In the genomic region with DNA sequence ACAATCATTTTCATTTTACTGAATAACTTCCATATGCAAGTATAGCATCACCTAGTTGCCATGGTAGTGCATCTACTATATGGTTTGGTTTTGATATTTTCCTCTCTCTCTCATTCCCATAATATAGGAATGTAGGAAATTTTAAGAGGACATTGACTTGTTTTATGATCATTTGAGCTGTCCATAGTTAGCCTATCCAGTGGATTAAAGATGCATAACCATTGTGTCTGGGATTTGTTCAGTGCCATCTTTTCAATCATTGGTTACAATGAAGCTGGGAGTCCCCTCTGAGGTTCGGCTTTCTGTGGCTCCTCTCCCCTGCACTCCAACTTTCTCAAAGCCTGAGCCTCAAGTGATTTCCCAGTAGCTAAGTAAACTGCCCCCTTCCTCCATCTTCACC, we compare ENCODE assay signal across 16 cellular contexts.
DNase-seq lines count a peak whose midpoint lies in the region; ATAC-seq and TF ChIP-seq lines count a peak whose summit lies in the region.
"Had no signal": no experiment of that assay in that cellular context is flagged by ENCODE, and none has a peak within 500 bp of the region (broad histone marks: within the 10 kb centered on the region; RNA-seq: fewer than 3 reads in every experiment).

No MANE protein-coding gene starts in this region.

- H3K27me3 ChIP-seq in PC-3 (ENCODE audit: low read length) (no peaks in the 10 kb centered on the region), esophagus squamous epithelium (peaks cover 0 to 15% (median 0%) of the 10 kb centered on the region in 4 donors), smooth muscle cell (ENCODE audit: low read depth) (no peaks in the 10 kb centered on the region), uterus (no peaks in the 10 kb centered on the region)
- H3K27me3 ChIP-seq: ascending aorta, pancreas had no signal

- H3K4me1 ChIP-seq in PC-3 (ENCODE audit: insufficient read depth, low read length) (peaks cover 37% of the 10 kb centered on the region), esophagus squamous epithelium (peaks cover 0 to 52% (median 23%) of the 10 kb centered on the region in 3 donors), smooth muscle cell (ENCODE audit: low read depth) (peaks cover 7% of the 10 kb centered on the region), uterus (no peaks in the 10 kb centered on the region)

- H3K4me3 ChIP-seq in PC-3 (ENCODE audit: low read length) (no peak overlapping the region), esophagus squamous epithelium (no peak overlapping the region), smooth muscle cell (no peak overlapping the region), uterus (no peak overlapping the region)
- H3K4me3 ChIP-seq: ascending aorta, pancreas had no signal

- peaks cover 26% of the 10 kb centered on the region for H3K36me3 Mint-ChIP-seq in activated CD4-positive, alpha-beta T cell treated with anti-CD3 and anti-CD28 coated beads, Interleukin-2, amount 10 ng/mL, durations not matched to agents 7 days and 5 days (ENCODE audit: low read depth)
- H3K36me3 Mint-ChIP-seq: WTC11 had no signal

- no peaks in the 10 kb centered on the region for H3K9me3 ChIP-seq in PC-3 (ENCODE audit: low read length)
- no peaks in the 10 kb centered on the region for H3K9me3 ChIP-seq in esophagus squamous epithelium
- no peaks in the 10 kb centered on the region for H3K9me3 ChIP-seq in smooth muscle cell (replicated peaks; ENCODE audit: low read depth)
- no peaks in the 10 kb centered on the region for H3K9me3 ChIP-seq in uterus
- H3K9me3 ChIP-seq: ascending aorta, pancreas had no signal

- H3K79me2 ChIP-seq in PC-3 (ENCODE audit: low read length) (no peaks in the 10 kb centered on the region), smooth muscle cell (ENCODE audit: low read depth) (peaks cover 28% of the 10 kb centered on the region)

- CTCF ChIA-PET in activated CD4-positive, alpha-beta T cell treated with anti-CD3 and anti-CD28 coated beads, Interleukin-2, amount 10 ng/mL, durations not matched to agents 7 days and 5 days (lab: Charles Lee) = interaction anchor here (1.2 to 3.5 kb wide), 5 partner anchors 16 to 155 kb away, joined by 3 to 12 read pairs (median 5); no protein-coding TSS in a partner anchor
- CTCF ChIA-PET in PC-3 (lab: Charles Lee) = no interaction called here

- BruUV-seq in PC-3 (replicated peaks; lab: Mats Ljungman, UMichigan) = no TSS peak

- intact Hi-C loops in PC-3 (cut with micrococcal nuclease) (no loop called here), esophagus squamous epithelium (cut with DNase I) (no loop called here), uterus (cut with DNase I; ENCODE audit: low total_unique reads) (no loop called here)

- H3K4me2 ChIP-seq in PC-3 (ENCODE audit: low read length) (no peak overlapping the region), smooth muscle cell (no peak overlapping the region)

- no peak for DNase-seq in activated CD4-positive, alpha-beta T cell treated with anti-CD3 and anti-CD28 coated beads, Interleukin-2, amount 10 ng/mL, durations not matched to agents 7 days and 5 days
- DNase-seq in activated CD4-positive, alpha-beta T cell treated with anti-CD3 and anti-CD28 coated beads for 48 hours = no peak
- DNase-seq in PC-3 (no peak), esophagus squamous epithelium (lab: John Stamatoyannopoulos, UW) (no peak), smooth muscle cell (lab: John Stamatoyannopoulos, UW; ENCODE audit: unreplicated experiment) (no peak), DMS153 (lab: John Stamatoyannopoulos, UW) (no peak), NOMO-1 treated with DMSO at 0.1 percent for 48 hours (lab: John Stamatoyannopoulos, UW; ENCODE audit: unreplicated experiment) (no peak), uterus (no peak)
- DNase-seq: cortex of kidney, midbrain, NCI-H187, NCI-H510A, pancreas had no signal

- WGBS in esophagus squamous epithelium, 2 donors = 90 to 94% methylated on average over 1 of the region's 1 CpG
- 88% methylated on average over 1 of the region's 1 CpG for WGBS in smooth muscle cell (ENCODE audit: low lambda C conversion rate)

- POLR2A ChIA-PET in activated CD4-positive, alpha-beta T cell treated with anti-CD3 and anti-CD28 coated beads, Interleukin-2, amount 10 ng/mL, durations not matched to agents 7 days and 5 days (lab: Charles Lee) = no interaction called here
- POLR2A ChIA-PET in PC-3 (lab: Charles Lee; ENCODE audit: unreplicated experiment) = interaction anchor here (0.6 kb wide), 1 partner anchor 191 kb away, joined by 7 read pairs; no protein-coding TSS in a partner anchor

- ATAC-seq in PC-3 = no peak
- ATAC-seq: SK-N-SH treated with all-trans-retinoic acid at 6 μM for 48 hours, WTC11 had no signal

- no peak overlapping the region for H3K9ac ChIP-seq in PC-3 (ENCODE audit: low read length)
- no peak overlapping the region for H3K9ac ChIP-seq in smooth muscle cell (ENCODE audit: low read depth)

- H3K9me2 ChIP-seq in PC-3 (replicated peaks; ENCODE audit: low read length) = no peaks in the 10 kb centered on the region

- H3K36me3 ChIP-seq in PC-3 (ENCODE audit: low read depth, low read length) (no peaks in the 10 kb centered on the region), esophagus squamous epithelium (no peaks in the 10 kb centered on the region), smooth muscle cell (ENCODE audit: low read depth) (no peaks in the 10 kb centered on the region), uterus (no peaks in the 10 kb centered on the region)
- H3K36me3 ChIP-seq: ascending aorta, pancreas had no signal

- H3K4me1 Mint-ChIP-seq in activated CD4-positive, alpha-beta T cell treated with anti-CD3 and anti-CD28 coated beads, Interleukin-2, amount 10 ng/mL, durations not matched to agents 7 days and 5 days = peaks cover 27% of the 10 kb centered on the region

- H3K27me3 Mint-ChIP-seq in activated CD4-positive, alpha-beta T cell treated with anti-CD3 and anti-CD28 coated beads, Interleukin-2, amount 10 ng/mL, durations not matched to agents 7 days and 5 days = no peaks in the 10 kb centered on the region

- peak overlapping the region; percentile 22 for H3K27ac Mint-ChIP-seq in activated CD4-positive, alpha-beta T cell treated with anti-CD3 and anti-CD28 coated beads, Interleukin-2, amount 10 ng/mL, durations not matched to agents 7 days and 5 days
- H3K27ac Mint-ChIP-seq: WTC11 had no signal

- TF ChIP-seq POLR2A in esophagus squamous epithelium (IDR thresholded peaks at IDR 0.05) (no peak), uterus (IDR thresholded peaks at IDR 0.05) (no peak)

- no peak for TF ChIP-seq CTCF in PC-3 (conservative IDR thresholded peaks at IDR 0.05; ENCODE audit: low read depth, low read length)
- no peak for TF ChIP-seq CTCF in esophagus squamous epithelium (IDR thresholded peaks at IDR 0.05)
- TF ChIP-seq CTCF in smooth muscle cell (IDR thresholded peaks at IDR 0.05; ENCODE audit: borderline replicate concordance, insufficient read depth, poor library complexity, severe bottlenecking) = no peak
- no peak for TF ChIP-seq CTCF in uterus (IDR thresholded peaks at IDR 0.05)

- H3K27ac ChIP-seq in PC-3 (ENCODE audit: low read length) (peak overlapping the region; percentile 85; the same call in 1 of the 2 replicates), esophagus squamous epithelium (peak overlapping the region in 3 of 4 donors; percentile 5 to 34 (median 22)), smooth muscle cell (ENCODE audit: low read depth) (peak overlapping the region; percentile 58), uterus (no peak overlapping the region)
- H3K27ac ChIP-seq: pancreas had no signal

- H4K20me1 ChIP-seq in PC-3 (ENCODE audit: low read length) = no peaks in the 10 kb centered on the region
- H4K20me1 ChIP-seq in smooth muscle cell (ENCODE audit: low read depth) = no peaks in the 10 kb centered on the region

- peaks cover 3% of the 10 kb centered on the region for H3K9me3 Mint-ChIP-seq in activated CD4-positive, alpha-beta T cell treated with anti-CD3 and anti-CD28 coated beads, Interleukin-2, amount 10 ng/mL, durations not matched to agents 7 days and 5 days

- no peak overlapping the region for H2AFZ ChIP-seq in PC-3 (ENCODE audit: low read length)
- no peak overlapping the region for H2AFZ ChIP-seq in smooth muscle cell (ENCODE audit: low read depth)

- H3K4me3 Mint-ChIP-seq in activated CD4-positive, alpha-beta T cell treated with anti-CD3 and anti-CD28 coated beads, Interleukin-2, amount 10 ng/mL, durations not matched to agents 7 days and 5 days = peak overlapping the region; percentile 15

- H3F3A ChIP-seq in PC-3 (ENCODE audit: low read length, unreplicated experiment) = no peaks in the 10 kb centered on the region
- H3F3A ChIP-seq in smooth muscle cell (ENCODE audit: low read depth) = peaks cover 4% of the 10 kb centered on the region

Comparison
In these comparisons a context has a peak if more than half of its experiments do, and no peak if none do; other contexts are left out.
1. H3K27ac ChIP-seq: peak in PC-3 (single experiment), esophagus squamous epithelium (3 of 4) and smooth muscle cell (single experiment); none in uterus (0 of 2).